In genomic region chr5:110542949-110543348, GRCh38 we compare ENCODE assay signal across 1 cellular context.
TF ChIP-seq lines count a peak whose summit lies in the region.

No MANE protein-coding gene starts in this region.

TF ChIP-seq in A549, 52 proteins besides CTCF, POLR2A, EP300 and RAD21 (continued from another document):
- TF ChIP-seq REST (IDR thresholded peaks at IDR 0.05) = no peak
- no peak for TF ChIP-seq ZSCAN20 (CRISPR knock-in tag; IDR thresholded peaks at IDR 0.05)
- TF ChIP-seq BHLHE40 (IDR thresholded peaks at IDR 0.05; ENCODE audit: low read depth, low read length) = no peak
- no peak for TF ChIP-seq PBX3 (IDR thresholded peaks at IDR 0.05)
- TF ChIP-seq TP53 (CRISPR knock-in tag; IDR thresholded peaks at IDR 0.05) = no peak
- no peak for TF ChIP-seq CEBPB (IDR thresholded peaks at IDR 0.05)
- TF ChIP-seq HOXB13 (CRISPR knock-in tag; IDR thresholded peaks at IDR 0.05; ENCODE audit: low read depth) = no peak
- TF ChIP-seq FOXS1 (CRISPR knock-in tag; IDR thresholded peaks at IDR 0.05) = no peak
- no peak for TF ChIP-seq CBX2 (IDR thresholded peaks at IDR 0.05; ENCODE audit: borderline replicate concordance, low read depth)
